In genomic region chr3:146464005-146464595, GRCh38 we compare ENCODE assay signal across 1 cellular context.
TF ChIP-seq lines count a peak whose summit lies in the region.

No MANE protein-coding gene starts in this region.

TF ChIP-seq in IMR-90, 13 proteins besides CTCF, POLR2A, EP300 and RAD21:
- TF ChIP-seq BHLHE40 (IDR thresholded peaks at IDR 0.05; ENCODE audit: low read depth, low read length), result no peak
